Comparison of ENCODE assay signal across 14 cellular contexts in the genomic region with DNA sequence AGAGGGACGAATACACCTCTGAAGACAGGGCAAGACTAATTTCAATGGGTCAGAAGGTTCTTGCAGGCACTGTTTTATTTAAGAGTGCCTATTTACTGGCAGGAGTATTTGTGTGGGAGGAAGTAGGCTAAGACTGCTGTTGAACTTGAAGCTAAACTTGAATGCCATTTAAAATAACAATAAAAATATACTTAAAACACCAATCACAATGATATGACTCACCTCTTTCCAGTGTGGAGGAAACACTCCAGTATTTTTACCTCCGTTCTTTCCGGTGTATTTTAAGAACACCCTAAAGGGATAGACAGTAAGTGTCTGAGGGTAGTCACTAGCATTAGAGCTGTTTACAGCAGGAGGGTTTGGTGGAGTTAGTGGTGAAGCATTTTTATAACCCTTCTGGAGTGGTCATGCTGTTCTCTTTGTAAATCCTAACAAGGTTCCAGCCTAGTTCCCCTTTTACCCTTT. TPM values are rescaled to one million over a fixed set of nuclear protein-coding genes. Genes with fewer than 3 reads are reported as not detected.
DNase-seq lines count a peak whose midpoint lies in the region; ATAC-seq, FAIRE-seq and TF ChIP-seq lines count a peak whose summit lies in the region.
"Had no signal": no experiment of that assay in that cellular context is flagged by ENCODE, and none has a peak within 500 bp of the region (broad histone marks: within the 10 kb centered on the region; RNA-seq: fewer than 3 reads in every experiment).

No MANE protein-coding gene starts in this region.

- ATAC-seq in heart left ventricle (peak in 1 of 4 donors; percentile 24), upper lobe of right lung (no peak)

- no peak overlapping the region for H3K23ac ChIP-seq in mesendoderm (ENCODE audit: low read length)

- no peaks in the 10 kb centered on the region for H3K79me2 ChIP-seq in mesendoderm (ENCODE audit: control insufficient read depth, insufficient read depth, low read length)

- DNase-seq in heart left ventricle, result no peak
- DNase-seq in cardiac septum (ENCODE audit: low spot score), result no peak
- peak; percentile 8 for DNase-seq in bronchial epithelial cell (ENCODE audit: low read depth)
- DNase-seq in mesendoderm, result no peak
- DNase-seq in upper lobe of right lung, result no peak
- DNase-seq in UCSD-AML1 (lab: John Stamatoyannopoulos, UW; ENCODE audit: unreplicated experiment), result no peak
- DNase-seq in BE2C, result no peak
- no peak for DNase-seq in activated CD4-positive, alpha-beta T cell treated with anti-CD3 and anti-CD28 coated beads, Interleukin-2, amount 50 U/mL, for 4 hours
- DNase-seq: activated effector memory CD4-positive, alpha-beta T cell treated with Interleukin-2 at 50 U/mL for 16 hours; cortex of kidney; NCI-H1105 treated with DMSO at 0.1 percent for 48 hours; right cardiac atrium had no signal

- H3K27me3 ChIP-seq in heart left ventricle, result peaks cover 29 to 99% (median 64%) of the 10 kb centered on the region in 9 donors
- H3K27me3 ChIP-seq in bronchial epithelial cell (ENCODE audit: control insufficient read depth, insufficient read depth, low read length), result peaks cover 54% of the 10 kb centered on the region
- peaks cover 51% of the 10 kb centered on the region for H3K27me3 ChIP-seq in mesendoderm (ENCODE audit: insufficient read depth, low read length, poor library complexity)
- peaks cover 80% of the 10 kb centered on the region for H3K27me3 ChIP-seq in upper lobe of right lung
- H3K27me3 ChIP-seq in BE2C, result no peaks in the 10 kb centered on the region

- H3K27ac ChIP-seq in heart left ventricle (peak overlapping the region in 3 of 12 donors; percentile 62 to 83 (median 76)), mesendoderm (ENCODE audit: low read depth, low read length) (no peak overlapping the region), upper lobe of right lung (no peak overlapping the region)
- H3K27ac ChIP-seq: SK-N-MC had no signal

- H3K36me3 ChIP-seq in heart left ventricle (no peaks in the 10 kb centered on the region), bronchial epithelial cell (ENCODE audit: control insufficient read depth, insufficient read depth, low read length) (no peaks in the 10 kb centered on the region), mesendoderm (ENCODE audit: control insufficient read depth, insufficient read depth, low read length) (no peaks in the 10 kb centered on the region), upper lobe of right lung (no peaks in the 10 kb centered on the region), BE2C (no peaks in the 10 kb centered on the region)

- TF ChIP-seq CTCF in heart left ventricle (IDR thresholded peaks at IDR 0.05) (no peak), bronchial epithelial cell (IDR thresholded peaks at IDR 0.05; ENCODE audit: insufficient read depth, low read length, severe bottlenecking) (no peak), upper lobe of right lung (IDR thresholded peaks at IDR 0.05) (no peak), BE2C (IDR thresholded peaks at IDR 0.05; ENCODE audit: low read depth, low read length) (no peak)

- H2BK120ac ChIP-seq in mesendoderm (ENCODE audit: low read depth, low read length), result no peak overlapping the region

- H3K4me3 ChIP-seq in heart left ventricle, result peak overlapping the region in 7 of 12 donors; percentile 37 to 54 (median 40)
- peak overlapping the region; percentile 17 for H3K4me3 ChIP-seq in bronchial epithelial cell (ENCODE audit: low read depth, low read length)
- H3K4me3 ChIP-seq in mesendoderm (ENCODE audit: low read length), result no peak overlapping the region
- peak overlapping the region; percentile 26 for H3K4me3 ChIP-seq in upper lobe of right lung
- H3K4me3 ChIP-seq in BE2C (ENCODE audit: low read depth, low read length), result no peak overlapping the region

- peak overlapping the region; percentile 19 for H3K56ac ChIP-seq in mesendoderm (ENCODE audit: low read length)

- no peak overlapping the region for H4K8ac ChIP-seq in mesendoderm (ENCODE audit: low read depth, low read length)

- no peak overlapping the region for H2BK15ac ChIP-seq in mesendoderm (replicated peaks; ENCODE audit: low read depth)

- H3K9me3 ChIP-seq in heart left ventricle, result no peaks in the 10 kb centered on the region
- no peaks in the 10 kb centered on the region for H3K9me3 ChIP-seq in upper lobe of right lung
- H3K9me3 ChIP-seq in BE2C, result no peaks in the 10 kb centered on the region

- no peak overlapping the region for H4K5ac ChIP-seq in mesendoderm (ENCODE audit: low read length)

- H3K4ac ChIP-seq in mesendoderm (ENCODE audit: low read depth, low read length), result no peak overlapping the region

- no peak overlapping the region for H3K18ac ChIP-seq in mesendoderm (ENCODE audit: low read length)

- FAIRE-seq in bronchial epithelial cell (lab: Jason Lieb, UNC), result no peak
- FAIRE-seq: urothelium cell line had no signal

- 17 to 26% (median 24%) methylated on average over 3 of the region's 3 CpGs for WGBS in heart left ventricle, 4 donors
- no CpG with 5 or more reads among the region's 3 CpGs for WGBS in mesendoderm (ENCODE audit: extremely low coverage, insufficient coverage, low lambda C conversion rate)

- no peak for TF ChIP-seq POLR2A in heart left ventricle (IDR thresholded peaks at IDR 0.05)

- intact Hi-C loops in heart left ventricle (cut with DNase I), result loop anchor here in 2 of 10 donors (5.0 to 10.0 kb wide), 2 partner anchors 37 to 86 kb away; a partner anchor contains a TSS
- intact Hi-C loops in cardiac septum (cut with DNase I), result no loop called here
- intact Hi-C loops in upper lobe of right lung (cut with DNase I), result no loop called here

- H2BK5ac ChIP-seq in mesendoderm (ENCODE audit: low read length), result no peak overlapping the region

- peaks cover 0 to 19% (median 0%) of the 10 kb centered on the region in 12 donors for H3K4me1 ChIP-seq in heart left ventricle
- peaks cover 2% of the 10 kb centered on the region for H3K4me1 ChIP-seq in mesendoderm (ENCODE audit: control insufficient read depth, low read depth, low read length)
- H3K4me1 ChIP-seq in upper lobe of right lung, result peaks cover 8% of the 10 kb centered on the region
- peaks cover 11% of the 10 kb centered on the region for H3K4me1 ChIP-seq in BE2C

- H3K4me2 ChIP-seq in mesendoderm (ENCODE audit: low read length), result no peak overlapping the region

- no peaks in the 10 kb centered on the region for H3K79me1 ChIP-seq in mesendoderm (ENCODE audit: low read length)

- H2AK5ac ChIP-seq in mesendoderm (ENCODE audit: low read length), result no peak overlapping the region

- H3K9ac ChIP-seq in mesendoderm (ENCODE audit: low read length), result no peak overlapping the region

RNA-seq across cellular contexts. Expression of a gene that starts 9.6 kb away (rescaled TPM):
- total RNA-seq in heart left ventricle (under 1 TPM in 4 of 9 donors, not detected in 5; 0.16 to 0.51 (median 0.24) TPM), cardiac septum (0.59 TPM), bronchial epithelial cell (not detected in 2 replicates), upper lobe of right lung (4.1 TPM)
- polyA plus RNA-seq in heart left ventricle, result under 1 TPM in 1 of 2 donors, not detected in 1; 0.08 TPM
- 0.27 TPM for polyA plus RNA-seq in mesendoderm (2013, experiment 1 of 2)
- 0.29 TPM for polyA plus RNA-seq in mesendoderm (2013, experiment 2 of 2)
- polyA plus RNA-seq in BE2C (2012; ENCODE audit: insufficient read depth, insufficient read length, low read depth), result 0.45 TPM
- total RNA-seq: right cardiac atrium had no signal

RNA-seq across cellular contexts. Expression of a gene that starts 21.7 kb away (rescaled TPM):
- total RNA-seq in heart left ventricle (1 to 10 TPM in 2 of 9 donors, under 1 TPM in 7; 0.35 to 1.4 (median 0.56) TPM), cardiac septum (1.0 TPM), bronchial epithelial cell (not detected in 2 replicates), upper lobe of right lung (1.7 TPM)
- under 1 TPM; 0.04 to 0.30 TPM for polyA plus RNA-seq in heart left ventricle
- not detected for polyA plus RNA-seq in mesendoderm (2013, experiment 1 of 2)
- polyA plus RNA-seq in mesendoderm (2013, experiment 2 of 2), result not detected
- polyA plus RNA-seq in BE2C (2012; ENCODE audit: insufficient read depth, insufficient read length, low read depth), result 4.3 TPM
- total RNA-seq: right cardiac atrium had no signal

RNA-seq across cellular contexts. Expression of a gene that starts 27.5 kb away (rescaled TPM):
- total RNA-seq in heart left ventricle (under 1 TPM in 7 of 9 donors, not detected in 2; 0.17 to 0.96 (median 0.42) TPM), cardiac septum (0.70 TPM), bronchial epithelial cell (not detected in 2 replicates), upper lobe of right lung (0.84 TPM)
- polyA plus RNA-seq in heart left ventricle, result under 1 TPM; 0.10 to 0.19 TPM
- not detected for polyA plus RNA-seq in mesendoderm (2013, experiment 1 of 2)
- polyA plus RNA-seq in mesendoderm (2013, experiment 2 of 2), result not detected
- 3.7 TPM for polyA plus RNA-seq in BE2C (2012; ENCODE audit: insufficient read depth, insufficient read length, low read depth)
- total RNA-seq: right cardiac atrium had no signal

RNA-seq across cellular contexts. Expression of a gene that starts 49.3 kb away (rescaled TPM):
- total RNA-seq in heart left ventricle (1 to 10 TPM in 3 of 9 donors, under 1 TPM in 6; 0.37 to 1.8 (median 0.59) TPM), cardiac septum (1.1 TPM), bronchial epithelial cell (not detected in 2 replicates), upper lobe of right lung (2.6 TPM)
- under 1 TPM; 0.21 to 0.42 TPM for polyA plus RNA-seq in heart left ventricle
- not detected for polyA plus RNA-seq in mesendoderm (2013, experiment 1 of 2)
- polyA plus RNA-seq in mesendoderm (2013, experiment 2 of 2), result not detected
- 14.6 TPM for polyA plus RNA-seq in BE2C (2012; ENCODE audit: insufficient read depth, insufficient read length, low read depth)

RNA-seq across cellular contexts. Expression of a gene that starts 56.3 kb away (rescaled TPM):
- total RNA-seq in heart left ventricle (under 1 TPM in 2 of 9 donors, not detected in 7; 0.40 to 0.43 TPM), cardiac septum (not detected), bronchial epithelial cell (not detected in 2 replicates), upper lobe of right lung (1.6 TPM)
- under 1 TPM in 1 of 2 donors, not detected in 1; 0.23 TPM for polyA plus RNA-seq in heart left ventricle
- polyA plus RNA-seq in mesendoderm (2013, experiment 1 of 2), result not detected
- not detected for polyA plus RNA-seq in mesendoderm (2013, experiment 2 of 2)
- polyA plus RNA-seq in BE2C (2012; ENCODE audit: insufficient read depth, insufficient read length, low read depth), result 22.9 TPM
- total RNA-seq: right cardiac atrium had no signal

Comparison
In these comparisons a context has a peak if more than half of its experiments do, and no peak if none do; other contexts are left out.
1. H3K4me3 ChIP-seq: peak in heart left ventricle (7 of 12), bronchial epithelial cell (single experiment) and upper lobe of right lung (single experiment); none in mesendoderm (single experiment) and BE2C (single experiment).